Comparison of ENCODE assay signal across 8 cellular contexts in genomic region chr12:644293-644639, GRCh38. TPM values are rescaled to one million over a fixed set of nuclear protein-coding genes. Genes with fewer than 3 reads are reported as not detected.
A peak's percentile ranks its signal among the peaks of the same experiment; 100 is the strongest.
DNase-seq lines count a peak whose midpoint lies in the region; ATAC-seq and TF ChIP-seq lines count a peak whose summit lies in the region.

No MANE protein-coding gene starts in this region.

- peak overlapping the region; percentile 86 to 96 for H3K4me3 Mint-ChIP-seq in CD14-positive monocyte
- H3K4me3 Mint-ChIP-seq in IgD-negative memory B cell, result peak overlapping the region; percentile 90 to 94 (median 92)

- H3K9me3 Mint-ChIP-seq in CD14-positive monocyte (no peaks in the 10 kb centered on the region), IgD-negative memory B cell (no peaks in the 10 kb centered on the region)

- H3K36me3 ChIP-seq in colonic mucosa (no peaks in the 10 kb centered on the region), parathyroid adenoma (ENCODE audit: control insufficient read depth, insufficient read depth, low read length) (no peaks in the 10 kb centered on the region)

- no peaks in the 10 kb centered on the region for H3K79me2 ChIP-seq in parathyroid adenoma

- H3K27me3 Mint-ChIP-seq in CD14-positive monocyte (ENCODE audit: low read depth in 3 of 3) (no peaks in the 10 kb centered on the region), IgD-negative memory B cell (no peaks in the 10 kb centered on the region)

- peaks cover 5% of the 10 kb centered on the region for H3K4me1 ChIP-seq in colonic mucosa
- peaks cover 22% of the 10 kb centered on the region for H3K4me1 ChIP-seq in parathyroid adenoma

- peak overlapping the region in 1 of 2 donors; percentile 90 for H3K9ac ChIP-seq in colonic mucosa (ENCODE audit: low read depth in 2 of 2, low read length in 2 of 2)
- H3K9ac ChIP-seq in parathyroid adenoma, result no peak overlapping the region

- no peaks in the 10 kb centered on the region for H3K9me3 ChIP-seq in colonic mucosa
- no peaks in the 10 kb centered on the region for H3K9me3 ChIP-seq in parathyroid adenoma (ENCODE audit: control insufficient read depth, low read length)

- H3K36me3 Mint-ChIP-seq in CD14-positive monocyte (peaks cover 16 to 24% of the 10 kb centered on the region in 2 donors), IgD-negative memory B cell (peaks cover 7% of the 10 kb centered on the region)

- H2AFZ ChIP-seq in parathyroid adenoma, result no peak overlapping the region

- H3K27me3 ChIP-seq in colonic mucosa (no peaks in the 10 kb centered on the region), parathyroid adenoma (ENCODE audit: control insufficient read depth, insufficient read depth, low read length) (no peaks in the 10 kb centered on the region)

- H3K4me2 ChIP-seq in parathyroid adenoma (ENCODE audit: low read length), result no peak overlapping the region

- H3K27ac ChIP-seq in colonic mucosa, result peak overlapping the region; percentile 96
- H3K27ac ChIP-seq in parathyroid adenoma, result peak overlapping the region; percentile 74

- intact Hi-C loops in CD14-positive monocyte (cut with micrococcal nuclease) (loop anchor here in 1 of 2 donors (5.0 kb wide), 2 partner anchors 37 to 108 kb away; partner anchors contain the start of gene WNK1), colonic mucosa (cut with DNase I) (no loop called here)

- H3K27ac Mint-ChIP-seq in CD14-positive monocyte (peak overlapping the region; percentile 94 to 98 (median 96)), IgD-negative memory B cell (peak overlapping the region; percentile 95 to 99 (median 98))

- TF ChIP-seq CTCF in CD14-positive monocyte (IDR thresholded peaks at IDR 0.05) (no peak), colonic mucosa (IDR thresholded peaks at IDR 0.05) (no peak), parathyroid adenoma (IDR thresholded peaks at IDR 0.05) (no peak)

- DNase-seq in CD14-positive monocyte (ENCODE audit: low spot score), result no peak
- no peak for DNase-seq in colonic mucosa
- no peak for DNase-seq in NCI-H1436 (lab: John Stamatoyannopoulos, UW)
- DNase-seq in activated gamma-delta T cell (lab: John Stamatoyannopoulos, UW), result no peak

- ATAC-seq in GM21526 (IDR thresholded peaks at IDR 0.05; ENCODE audit: low FRiP score, unreplicated experiment) (no peak), HG03025 (IDR thresholded peaks at IDR 0.05; ENCODE audit: low FRiP score, unreplicated experiment) (no peak)

- no peak overlapping the region for H3K4me3 ChIP-seq in colonic mucosa
- no peak overlapping the region for H3K4me3 ChIP-seq in parathyroid adenoma (ENCODE audit: low read depth, low read length)

- H3K4me1 Mint-ChIP-seq in CD14-positive monocyte (peaks cover 57% of the 10 kb centered on the region), IgD-negative memory B cell (peaks cover 34 to 40% (median 37%) of the 10 kb centered on the region in 3 donors)

RNA-seq across cellular contexts. Expression of gene NINJ2, which starts 19.0 kb away (rescaled TPM):
- polyA plus RNA-seq in CD14-positive monocyte (10 to 100 TPM; 73.7 to 92.7 TPM), IgD-negative memory B cell (15.8 TPM)
- total RNA-seq in colonic mucosa, result 1 to 10 TPM; 2.1 to 4.2 TPM
